In the genomic region with DNA sequence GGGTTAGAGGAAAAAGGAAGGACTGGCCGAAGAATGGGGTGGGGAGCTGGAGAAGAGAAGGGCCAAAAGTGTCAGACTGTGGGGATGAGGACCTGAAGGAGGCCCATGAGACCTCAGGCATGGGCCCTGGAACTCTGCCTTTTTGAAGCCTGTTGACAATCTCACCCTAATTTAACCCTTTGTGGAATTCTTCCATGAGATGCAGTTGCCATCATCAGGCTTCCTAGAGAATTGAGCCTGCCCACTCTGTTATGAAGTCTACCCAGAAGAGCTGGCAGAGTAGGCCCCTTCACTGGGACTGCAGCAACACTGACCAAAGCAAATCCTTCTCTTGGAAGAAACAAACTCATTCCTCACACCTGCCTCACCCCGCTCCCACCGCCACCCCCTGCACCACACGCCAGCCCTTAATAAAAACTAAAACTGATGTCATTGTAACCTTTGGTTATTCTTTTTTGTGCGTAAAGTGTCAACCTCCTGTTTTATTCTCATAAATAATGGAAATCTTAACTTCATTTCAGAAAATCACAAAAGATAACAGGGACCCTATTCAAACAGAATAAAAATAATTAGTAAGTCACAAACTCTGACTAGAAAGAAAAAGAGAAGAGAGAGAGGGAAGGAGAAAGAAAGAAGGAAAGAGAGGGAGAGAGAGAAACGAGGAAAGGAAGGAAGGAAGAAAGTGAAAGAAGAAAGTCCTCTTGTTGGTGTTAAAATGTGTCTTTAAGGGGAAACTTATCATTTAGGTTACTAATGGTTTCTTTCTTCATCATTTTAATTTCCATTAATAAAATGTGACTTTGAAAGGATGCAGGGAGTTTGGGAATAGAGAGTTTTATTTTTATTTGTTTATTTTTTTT, we compare ENCODE assay signal across 14 cellular contexts.
DNase-seq lines count a peak whose midpoint lies in the region; ATAC-seq and TF ChIP-seq lines count a peak whose summit lies in the region.
"Had no signal": no experiment of that assay in that cellular context is flagged by ENCODE, and none has a peak within 500 bp of the region (broad histone marks: within the 10 kb centered on the region; RNA-seq: fewer than 3 reads in every experiment).

No MANE protein-coding gene starts in this region.

- peak overlapping the region; percentile 48 for H2AFZ ChIP-seq in fibroblast of lung (ENCODE audit: low read length)

- H3K27ac Mint-ChIP-seq in stimulated activated naive CD8-positive, alpha-beta T cell treated with anti-CD3 and anti-CD28 coated beads, Interleukin-15, amount 100 ng/mL, for 72 hours = no peak overlapping the region
- H3K27ac Mint-ChIP-seq: T-cell had no signal

- no peak for ATAC-seq in stimulated activated naive CD8-positive, alpha-beta T cell treated with anti-CD3 and anti-CD28 coated beads, Interleukin-15, amount 100 ng/mL, for 72 hours
- ATAC-seq in stimulated activated naive CD8-positive, alpha-beta T cell treated with anti-CD3 and anti-CD28 coated beads, Interleukin-15, Interleukin-2, amounts not matched to agents 100 U/mL and 50 U/mL, for 24 hours = no peak
- ATAC-seq in HG02588 (IDR thresholded peaks at IDR 0.05; ENCODE audit: unreplicated experiment) = no peak
- ATAC-seq: HCT116, T-cell had no signal

- H4K20me1 ChIP-seq in fibroblast of lung (ENCODE audit: control insufficient read depth, extremely low read depth, insufficient read depth, low read length) = no peaks in the 10 kb centered on the region

- no peaks in the 10 kb centered on the region for H3K27me3 ChIP-seq in fibroblast of lung (ENCODE audit: control insufficient read depth, insufficient read depth, low read length)
- H3K27me3 ChIP-seq in prostate gland (replicated peaks; ENCODE audit: insufficient read depth) = no peaks in the 10 kb centered on the region
- H3K27me3 ChIP-seq: BE2C had no signal

- no peak for TF ChIP-seq CTCF in fibroblast of lung (conservative IDR thresholded peaks at IDR 0.05 in 1 of 2, IDR thresholded peaks at IDR 0.05 in 1 of 2; ENCODE audit: low read depth in 1 of 2, low read length in 2 of 2)
- TF ChIP-seq CTCF in prostate gland (IDR thresholded peaks at IDR 0.05) = no peak

- H3K4me1 ChIP-seq in fibroblast of lung (ENCODE audit: control insufficient read depth, extremely low read depth, insufficient read depth, low read length) (peaks cover 11% of the 10 kb centered on the region), prostate gland (replicated peaks) (peaks cover 14% of the 10 kb centered on the region)

- no peak for TF ChIP-seq POLR2A in prostate gland (IDR thresholded peaks at IDR 0.05)

- H3K4me2 ChIP-seq in fibroblast of lung (ENCODE audit: extremely low read depth, insufficient read depth, low read length) = peak overlapping the region; percentile 71

- H3K9ac ChIP-seq in fibroblast of lung (ENCODE audit: insufficient read depth, low read length) = no peak overlapping the region

- H3K36me3 ChIP-seq in fibroblast of lung (ENCODE audit: control insufficient read depth, insufficient read depth, low read length) (peaks cover 1% of the 10 kb centered on the region), prostate gland (no peaks in the 10 kb centered on the region)
- H3K36me3 ChIP-seq: BE2C had no signal

- no peaks in the 10 kb centered on the region for H3K9me3 ChIP-seq in fibroblast of lung (ENCODE audit: control insufficient read depth, insufficient read depth, low read depth, low read length)
- H3K9me3 ChIP-seq in prostate gland = no peaks in the 10 kb centered on the region
- H3K9me3 ChIP-seq: BE2C had no signal

- H3K4me3 ChIP-seq in fibroblast of lung (replicated peaks in 1 of 4; ENCODE audit: control extremely low read depth in 1 of 4, insufficient read depth in 1 of 4, low read depth in 3 of 4, low read length in 4 of 4) (peak overlapping the region in 2 of 4 experiments; percentile 0 to 7), prostate gland (no peak overlapping the region)

- H3K27ac ChIP-seq in fibroblast of lung (ENCODE audit: insufficient read depth, low read length) (peak overlapping the region; percentile 35), prostate gland (peak overlapping the region; percentile 74 to 95)

- no peak for DNase-seq in stimulated activated naive CD8-positive, alpha-beta T cell treated with anti-CD3 and anti-CD28 coated beads, Interleukin-15, amount 100 ng/mL, for 72 hours
- DNase-seq in stimulated activated naive CD8-positive, alpha-beta T cell treated with anti-CD3 and anti-CD28 coated beads, Interleukin-15, Interleukin-2, amounts not matched to agents 100 U/mL and 50 U/mL, for 24 hours = no peak
- DNase-seq in fibroblast of lung (ENCODE audit: low read depth in 2 of 2) = no peak
- DNase-seq in prostate gland (ENCODE audit: low spot score) = no peak
- DNase-seq in AML-193 (lab: John Stamatoyannopoulos, UW) = no peak
- DNase-seq in AG08396 (ENCODE audit: low spot score) = no peak
- no peak for DNase-seq in NOMO-1 treated with DMSO at 0.1 percent for 48 hours (lab: John Stamatoyannopoulos, UW; ENCODE audit: unreplicated experiment)
- DNase-seq: activated naive CD4-positive, alpha-beta T cell treated with Interleukin-2 at 50 U/mL for 16 hours; BE2C; glutamatergic neuron; NCI-H1694 treated with DMSO at 0.1 percent for 48 hours; T-cell had no signal

- H3K27me3 Mint-ChIP-seq in stimulated activated naive CD8-positive, alpha-beta T cell treated with anti-CD3 and anti-CD28 coated beads, Interleukin-15, amount 100 ng/mL, for 72 hours = no peaks in the 10 kb centered on the region
- H3K27me3 Mint-ChIP-seq: T-cell had no signal

- WGBS in prostate gland = 67% methylated on average over 6 of the region's 6 CpGs

- peaks cover 4% of the 10 kb centered on the region for H3K79me2 ChIP-seq in fibroblast of lung (ENCODE audit: control insufficient read depth, insufficient read depth, low read length)

- H3K4me1 Mint-ChIP-seq in stimulated activated naive CD8-positive, alpha-beta T cell treated with anti-CD3 and anti-CD28 coated beads, Interleukin-15, amount 100 ng/mL, for 72 hours = peaks cover 42% of the 10 kb centered on the region

- peak overlapping the region; percentile 3 to 4 for H3K4me3 Mint-ChIP-seq in stimulated activated naive CD8-positive, alpha-beta T cell treated with anti-CD3 and anti-CD28 coated beads, Interleukin-15, amount 100 ng/mL, for 72 hours

- intact Hi-C loops in prostate gland (cut with DNase I) = no loop called here

- no peaks in the 10 kb centered on the region for H3K9me3 Mint-ChIP-seq in stimulated activated naive CD8-positive, alpha-beta T cell treated with anti-CD3 and anti-CD28 coated beads, Interleukin-15, amount 100 ng/mL, for 72 hours
- H3K9me3 Mint-ChIP-seq: T-cell had no signal
